Comparison of ENCODE assay signal across 12 cellular contexts in the genomic region with DNA sequence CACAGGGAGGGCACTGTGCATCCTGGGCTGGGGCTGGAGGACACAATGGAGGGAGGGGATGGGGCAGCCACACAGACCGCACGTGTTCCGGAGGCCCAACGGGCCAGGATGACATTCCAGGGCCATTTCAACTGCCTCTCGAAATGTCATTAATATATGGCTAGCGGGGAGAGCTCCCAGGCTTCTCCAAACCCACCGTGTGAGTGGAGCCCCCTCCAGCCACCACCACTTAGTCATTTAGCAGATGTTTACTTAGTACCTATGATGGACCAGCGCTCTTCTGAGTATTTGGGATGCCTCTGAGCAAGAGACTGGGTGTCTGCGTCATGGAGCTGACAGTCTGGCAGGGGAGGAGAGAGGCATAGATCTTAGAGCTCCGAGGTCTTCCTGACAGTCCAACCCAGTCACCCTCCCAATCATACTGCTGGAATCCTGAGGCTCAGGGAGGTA.
DNase-seq lines count a peak whose midpoint lies in the region; ATAC-seq and TF ChIP-seq lines count a peak whose summit lies in the region.
"Had no signal": no experiment of that assay in that cellular context is flagged by ENCODE, and none has a peak within 500 bp of the region (broad histone marks: within the 10 kb centered on the region; RNA-seq: fewer than 3 reads in every experiment).

No MANE protein-coding gene starts in this region.

- TF ChIP-seq CTCF in AG04450 (IDR thresholded peaks at IDR 0.05; ENCODE audit: low read depth, low read length) (no peak), Loucy (conservative IDR thresholded peaks at IDR 0.05; ENCODE audit: low read length) (no peak), esophagus squamous epithelium (IDR thresholded peaks at IDR 0.05) (no peak), osteocyte (IDR thresholded peaks at IDR 0.05) (no peak)

- H3K4me1 Mint-ChIP-seq in osteocyte (ENCODE audit: unreplicated experiment), result peaks cover 69% of the 10 kb centered on the region
- peaks cover 11% of the 10 kb centered on the region for H3K4me1 Mint-ChIP-seq in stimulated activated effector memory CD8-positive, alpha-beta T cell treated with anti-CD3 and anti-CD28 coated beads, Interleukin-12 subunit alpha, Interleukin-12 subunit beta, amount 100 ng/mL, for 72 hours

- H3K27ac ChIP-seq in AG04450 (ENCODE audit: low read depth, low read length) (peak overlapping the region; percentile 86), esophagus squamous epithelium (peak overlapping the region in 3 of 4 donors; percentile 61 to 66 (median 62))

- no peak overlapping the region for H3K4me3 ChIP-seq in AG04450 (ENCODE audit: low read depth, low read length)
- no peak overlapping the region for H3K4me3 ChIP-seq in Loucy (ENCODE audit: low read length, poor library complexity, severe bottlenecking)
- H3K4me3 ChIP-seq in esophagus squamous epithelium, result no peak overlapping the region

- H3K27me3 Mint-ChIP-seq in osteocyte (ENCODE audit: unreplicated experiment), result no peaks in the 10 kb centered on the region

- POLR2A ChIA-PET in AG04450 (lab: Yijun Ruan, JAX), result interaction anchor here (1.3 to 1.8 kb wide), 4 partner anchors 17 to 39 kb away, joined by 3 to 5 read pairs (median 4); no protein-coding TSS in a partner anchor

- peak overlapping the region; percentile 83 for H3K4me2 ChIP-seq in Loucy (ENCODE audit: low read depth, low read length, poor library complexity, severe bottlenecking)

- H2AFZ ChIP-seq in Loucy (ENCODE audit: low read length), result no peak overlapping the region

- CTCF ChIA-PET in AG04450 (lab: Charles Lee), result interaction anchor here (1.8 kb wide), 1 partner anchor 20 kb away, joined by 5 read pairs; no protein-coding TSS in a partner anchor

- H3F3A ChIP-seq in Loucy (ENCODE audit: low read depth), result no peaks in the 10 kb centered on the region

- peak overlapping the region; percentile 69 for H3K27ac Mint-ChIP-seq in osteocyte (ENCODE audit: unreplicated experiment)
- no peak overlapping the region for H3K27ac Mint-ChIP-seq in stimulated activated effector memory CD8-positive, alpha-beta T cell treated with anti-CD3 and anti-CD28 coated beads, Interleukin-12 subunit alpha, Interleukin-12 subunit beta, amount 100 ng/mL, for 72 hours
- H3K27ac Mint-ChIP-seq: natural killer cell had no signal

- peak overlapping the region; percentile 70 for H3K9ac ChIP-seq in Loucy (ENCODE audit: low read depth, low read length, poor library complexity, severe bottlenecking)

- peaks cover 19% of the 10 kb centered on the region for H3K36me3 Mint-ChIP-seq in osteocyte (ENCODE audit: unreplicated experiment)
- H3K36me3 Mint-ChIP-seq in stimulated activated effector memory CD8-positive, alpha-beta T cell treated with anti-CD3 and anti-CD28 coated beads, Interleukin-12 subunit alpha, Interleukin-12 subunit beta, amount 100 ng/mL, for 72 hours, result peaks cover 6% of the 10 kb centered on the region
- H3K36me3 Mint-ChIP-seq: natural killer cell had no signal

- H3K36me3 ChIP-seq in Loucy (ENCODE audit: insufficient read depth, low read length), result peaks cover 64% of the 10 kb centered on the region; the same call in 1 of the 2 replicates
- peaks cover 0 to 86% (median 5%) of the 10 kb centered on the region in 3 donors for H3K36me3 ChIP-seq in esophagus squamous epithelium

- H3K9me3 Mint-ChIP-seq in osteocyte (ENCODE audit: unreplicated experiment), result no peaks in the 10 kb centered on the region
- H3K9me3 Mint-ChIP-seq in stimulated activated effector memory CD8-positive, alpha-beta T cell treated with anti-CD3 and anti-CD28 coated beads, Interleukin-12 subunit alpha, Interleukin-12 subunit beta, amount 100 ng/mL, for 72 hours, result no peaks in the 10 kb centered on the region
- H3K9me3 Mint-ChIP-seq: natural killer cell had no signal

- ATAC-seq in stimulated activated effector memory CD8-positive, alpha-beta T cell treated with anti-CD3 and anti-CD28 coated beads, Interleukin-12 subunit alpha, Interleukin-12 subunit beta, amount 100 ng/mL, for 72 hours, result no peak
- no peak for ATAC-seq in HG03135 (IDR thresholded peaks at IDR 0.05; ENCODE audit: unreplicated experiment)
- ATAC-seq: natural killer cell had no signal

- no peaks in the 10 kb centered on the region for H3K27me3 ChIP-seq in AG04450 (ENCODE audit: control insufficient read depth, insufficient read depth, low read length)
- no peaks in the 10 kb centered on the region for H3K27me3 ChIP-seq in Loucy (ENCODE audit: insufficient read depth, low read length, poor library complexity, severe bottlenecking)
- no peaks in the 10 kb centered on the region for H3K27me3 ChIP-seq in esophagus squamous epithelium

- H3K9me3 ChIP-seq in AG04450 (ENCODE audit: control insufficient read depth, insufficient read depth, low read length) (no peaks in the 10 kb centered on the region; the same call in 1 of the 2 replicates), Loucy (ENCODE audit: insufficient read depth, low read depth, low read length) (no peaks in the 10 kb centered on the region), esophagus squamous epithelium (no peaks in the 10 kb centered on the region)

- no peaks in the 10 kb centered on the region for H3K9me2 ChIP-seq in Loucy (replicated peaks; ENCODE audit: low read depth, low read length)

- peaks cover 56% of the 10 kb centered on the region for H3K4me1 ChIP-seq in Loucy (ENCODE audit: insufficient read depth, low read length, poor library complexity, severe bottlenecking)
- peaks cover 18 to 67% (median 59%) of the 10 kb centered on the region in 3 donors for H3K4me1 ChIP-seq in esophagus squamous epithelium

- intact Hi-C loops in esophagus squamous epithelium (cut with DNase I), result no loop called here

- DNase-seq in AG04450 (ENCODE audit: low read depth, low spot score) (peak; percentile 60), esophagus squamous epithelium (lab: John Stamatoyannopoulos, UW) (no peak), osteocyte (ENCODE audit: extremely low spot score, unreplicated experiment) (no peak), dermis blood vessel endothelial cell (no peak), A172 (ENCODE audit: low spot score) (no peak)
- no peak for DNase-seq in stimulated activated effector memory CD8-positive, alpha-beta T cell treated with anti-CD3 and anti-CD28 coated beads, Interleukin-12 subunit alpha, Interleukin-12 subunit beta, amount 100 ng/mL, for 72 hours (ENCODE audit: low spot score in 2 of 2)
- DNase-seq: KG1, natural killer cell, NCI-H2107, small intestine had no signal

- H3K79me2 ChIP-seq in Loucy (ENCODE audit: insufficient read depth, low read length), result peaks cover 76% of the 10 kb centered on the region

- no peak overlapping the region for H3K4me3 Mint-ChIP-seq in osteocyte (ENCODE audit: unreplicated experiment)
- H3K4me3 Mint-ChIP-seq in stimulated activated effector memory CD8-positive, alpha-beta T cell treated with anti-CD3 and anti-CD28 coated beads, Interleukin-12 subunit alpha, Interleukin-12 subunit beta, amount 100 ng/mL, for 72 hours, result no peak overlapping the region
- H3K4me3 Mint-ChIP-seq: natural killer cell had no signal

- peaks cover 30% of the 10 kb centered on the region for H4K20me1 ChIP-seq in Loucy (ENCODE audit: insufficient read depth, low read length, poor library complexity, severe bottlenecking)

- WGBS in esophagus squamous epithelium, 2 donors, result 57 to 74% methylated on average over 7 to 10 of the region's 10 CpGs

- TF ChIP-seq POLR2A in esophagus squamous epithelium (IDR thresholded peaks at IDR 0.05), result no peak
